In genomic region chr11:102447193-102447592, GRCh38 we compare ENCODE assay signal across 10 cellular contexts. TPM values are rescaled to one million over a fixed set of nuclear protein-coding genes. Genes with fewer than 3 reads are reported as not detected.
A peak's percentile ranks its signal among the peaks of the same experiment; 100 is the strongest.
DNase-seq lines count a peak whose midpoint lies in the region; ATAC-seq and TF ChIP-seq lines count a peak whose summit lies in the region.
"Had no signal": no experiment of that assay in that cellular context is flagged by ENCODE, and none has a peak within 500 bp of the region (broad histone marks: within the 10 kb centered on the region; RNA-seq: fewer than 3 reads in every experiment).

No MANE protein-coding gene starts in this region.

- DNase-seq in natural killer cell (no peak), HEK293T (ENCODE audit: extremely low spot score) (no peak), D341Med (ENCODE audit: low spot score) (no peak), COR-L47 (lab: John Stamatoyannopoulos, UW) (no peak)
- DNase-seq: effector memory CD4-positive, alpha-beta T cell; right lobe of liver had no signal

- peaks cover 80% of the 10 kb centered on the region for H3K36me3 Mint-ChIP-seq in T-helper 1 cell treated with Interleukin-12 subunit alpha and Interleukin-12 subunit beta and Interleukin-4 antibody, amounts not matched to agents 30 μg/mL and 1 μg/mL, for 36 hours (ENCODE audit: low read depth)
- peaks cover 12% of the 10 kb centered on the region for H3K36me3 Mint-ChIP-seq in natural killer cell

- no peaks in the 10 kb centered on the region for H3K27me3 Mint-ChIP-seq in T-helper 1 cell treated with Interleukin-12 subunit alpha and Interleukin-12 subunit beta and Interleukin-4 antibody, amounts not matched to agents 30 μg/mL and 1 μg/mL, for 36 hours (ENCODE audit: low read depth)
- peaks cover 6 to 7% of the 10 kb centered on the region in 2 donors for H3K27me3 Mint-ChIP-seq in natural killer cell (ENCODE audit: low read depth in 2 of 2)

- intact Hi-C loops in natural killer cell (cut with micrococcal nuclease): loop anchor here (1.0 kb wide), 1 partner anchor 130 kb away; the partner anchor contains the start of gene BIRC3

- peak overlapping the region; percentile 96 for H3K27ac Mint-ChIP-seq in T-helper 1 cell treated with Interleukin-12 subunit alpha and Interleukin-12 subunit beta and Interleukin-4 antibody, amounts not matched to agents 30 μg/mL and 1 μg/mL, for 36 hours
- H3K27ac Mint-ChIP-seq in natural killer cell: peak overlapping the region; percentile 78 to 84

- ATAC-seq in GM18867 (IDR thresholded peaks at IDR 0.05; ENCODE audit: unreplicated experiment): peak; percentile 56
- ATAC-seq in HG02798 (IDR thresholded peaks at IDR 0.05; ENCODE audit: poor library complexity, unreplicated experiment): peak; percentile 28
- ATAC-seq in natural killer cell: peak; percentile 66 to 83 (median 77)
- no peak for ATAC-seq in GM21526 (IDR thresholded peaks at IDR 0.05; ENCODE audit: low FRiP score, unreplicated experiment)

- H3K4me3 Mint-ChIP-seq in T-helper 1 cell treated with Interleukin-12 subunit alpha and Interleukin-12 subunit beta and Interleukin-4 antibody, amounts not matched to agents 30 μg/mL and 1 μg/mL, for 36 hours: peak overlapping the region; percentile 96
- H3K4me3 Mint-ChIP-seq in natural killer cell: peak overlapping the region; percentile 62

- TF ChIP-seq CTCF in natural killer cell (IDR thresholded peaks at IDR 0.05): no peak

- peaks cover 76% of the 10 kb centered on the region for H3K4me1 Mint-ChIP-seq in T-helper 1 cell treated with Interleukin-12 subunit alpha and Interleukin-12 subunit beta and Interleukin-4 antibody, amounts not matched to agents 30 μg/mL and 1 μg/mL, for 36 hours (ENCODE audit: low read depth)
- peaks cover 87 to 89% of the 10 kb centered on the region in 2 donors for H3K4me1 Mint-ChIP-seq in natural killer cell

- H3K9me3 Mint-ChIP-seq in T-helper 1 cell treated with Interleukin-12 subunit alpha and Interleukin-12 subunit beta and Interleukin-4 antibody, amounts not matched to agents 30 μg/mL and 1 μg/mL, for 36 hours: peaks cover 4% of the 10 kb centered on the region
- no peaks in the 10 kb centered on the region for H3K9me3 Mint-ChIP-seq in natural killer cell

- CTCF ChIA-PET in HEK293T (lab: Yijun Ruan, JAX): no interaction called here

- POLR2A ChIA-PET in HEK293T (lab: Yijun Ruan, JAX): no interaction called here

TF ChIP-seq in HEK293T, 16 proteins besides CTCF, POLR2A, EP300 and RAD21:
- TF ChIP-seq, protein P1, sequence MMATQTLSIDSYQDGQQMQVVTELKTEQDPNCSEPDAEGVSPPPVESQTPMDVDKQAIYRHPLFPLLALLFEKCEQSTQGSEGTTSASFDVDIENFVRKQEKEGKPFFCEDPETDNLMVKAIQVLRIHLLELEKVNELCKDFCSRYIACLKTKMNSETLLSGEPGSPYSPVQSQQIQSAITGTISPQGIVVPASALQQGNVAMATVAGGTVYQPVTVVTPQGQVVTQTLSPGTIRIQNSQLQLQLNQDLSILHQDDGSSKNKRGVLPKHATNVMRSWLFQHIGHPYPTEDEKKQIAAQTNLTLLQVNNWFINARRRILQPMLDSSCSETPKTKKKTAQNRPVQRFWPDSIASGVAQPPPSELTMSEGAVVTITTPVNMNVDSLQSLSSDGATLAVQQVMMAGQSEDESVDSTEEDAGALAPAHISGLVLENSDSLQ (IDR thresholded peaks at IDR 0.05): no peak
- TF ChIP-seq ARNT (IDR thresholded peaks at IDR 0.05) (no peak), ZNF384 (IDR thresholded peaks at IDR 0.05) (no peak), LEF1 (IDR thresholded peaks at IDR 0.05; ENCODE audit: borderline replicate concordance) (no peak), FOXM1 (IDR thresholded peaks at IDR 0.05; ENCODE audit: borderline replicate concordance) (no peak), CTBP1 (IDR thresholded peaks at IDR 0.05; ENCODE audit: borderline replicate concordance) (no peak), HDGF (IDR thresholded peaks at IDR 0.05; ENCODE audit: borderline replicate concordance) (no peak), SUZ12 (IDR thresholded peaks at IDR 0.05) (no peak), FOXA1 (IDR thresholded peaks at IDR 0.05) (no peak), BHLHE40 (IDR thresholded peaks at IDR 0.05; ENCODE audit: borderline replicate concordance) (no peak), FOXK2 (IDR thresholded peaks at IDR 0.05) (no peak), NFRKB (IDR thresholded peaks at IDR 0.05) (no peak), ELF4 (IDR thresholded peaks at IDR 0.05) (no peak), TARDBP (IDR thresholded peaks at IDR 0.05) (no peak)
TF ChIP-seq in HEK293T: peak in this region for 0.

RNA-seq across cellular contexts. Expression of gene TMEM123, which starts 5.4 kb away (rescaled TPM):
- 100 to 1,000 TPM; 100 to 126 (median 118) TPM for total RNA-seq in natural killer cell
